In genomic region chr3:143302638-143303171, GRCh38 we compare ENCODE assay signal across 9 cellular contexts.
DNase-seq lines count a peak whose midpoint lies in the region; ATAC-seq and TF ChIP-seq lines count a peak whose summit lies in the region.
"Had no signal": no experiment of that assay in that cellular context is flagged by ENCODE, and none has a peak within 500 bp of the region (broad histone marks: within the 10 kb centered on the region; RNA-seq: fewer than 3 reads in every experiment).

No MANE protein-coding gene starts in this region.

- H3K36me3 ChIP-seq in SJSA1 (no peaks in the 10 kb centered on the region), osteoblast (ENCODE audit: insufficient read depth, low read length) (no peaks in the 10 kb centered on the region)

- peaks cover 22% of the 10 kb centered on the region for H3K4me1 Mint-ChIP-seq in type B pancreatic cell (ENCODE audit: unreplicated experiment)

- H3K36me3 Mint-ChIP-seq in type B pancreatic cell, result no peaks in the 10 kb centered on the region

- H3K79me2 ChIP-seq in osteoblast (ENCODE audit: insufficient read depth, low read length), result no peaks in the 10 kb centered on the region

- H3K9me3 Mint-ChIP-seq in type B pancreatic cell, result no peaks in the 10 kb centered on the region

- peaks cover 44% of the 10 kb centered on the region for H3K27me3 Mint-ChIP-seq in type B pancreatic cell

- H3K4me2 ChIP-seq in osteoblast (ENCODE audit: insufficient read depth, low read length), result peak overlapping the region; percentile 56

- ATAC-seq in GM18511 (IDR thresholded peaks at IDR 0.05; ENCODE audit: unreplicated experiment) (no peak), GM18498 (IDR thresholded peaks at IDR 0.05; ENCODE audit: unreplicated experiment) (no peak), HG02571 (IDR thresholded peaks at IDR 0.05; ENCODE audit: unreplicated experiment) (no peak)

- H3K4me1 ChIP-seq in SJSA1 (replicated peaks) (peaks cover 10% of the 10 kb centered on the region), osteoblast (ENCODE audit: insufficient read depth, low read length) (peaks cover 9% of the 10 kb centered on the region)

- peak overlapping the region; percentile 43 for H2AFZ ChIP-seq in osteoblast (ENCODE audit: low read length)

- no peak for TF ChIP-seq CTCF in osteoblast (IDR thresholded peaks at IDR 0.05; ENCODE audit: extremely low read depth, low read depth, low read length)
- TF ChIP-seq CTCF in type B pancreatic cell (conservative IDR thresholded peaks at IDR 0.05), result no peak

- H3K27ac ChIP-seq in SJSA1, result no peak overlapping the region
- H3K27ac ChIP-seq in osteoblast (ENCODE audit: low read depth, low read length), result no peak overlapping the region

- H4K20me1 ChIP-seq in osteoblast (ENCODE audit: insufficient read depth, low read length), result no peaks in the 10 kb centered on the region

- no peak overlapping the region for H3K27ac Mint-ChIP-seq in type B pancreatic cell

- H3K4me3 ChIP-seq in SJSA1 (no peak overlapping the region), osteoblast (ENCODE audit: insufficient read depth, low read length) (no peak overlapping the region)

- H3K27me3 ChIP-seq in SJSA1 (replicated peaks) (no peaks in the 10 kb centered on the region), osteoblast (ENCODE audit: insufficient read depth, low read length) (no peaks in the 10 kb centered on the region)

- DNase-seq in Daoy (ENCODE audit: low read depth), result peak; percentile 61
- peak; percentile 63 to 69 for DNase-seq in SJSA1 (ENCODE audit: low read depth in 1 of 2, low spot score in 2 of 2)
- DNase-seq in fibroblast of the conjunctiva (ENCODE audit: low read depth), result peak; percentile 74
- peak; percentile 67 for DNase-seq in osteoblast (ENCODE audit: insufficient read length, low spot score, missing footprints)
- no peak for DNase-seq in type B pancreatic cell (ENCODE audit: extremely low spot score, unreplicated experiment)
- DNase-seq: activated CD4-positive, alpha-beta T cell treated with anti-CD3 and anti-CD28 coated beads for 48 hours had no signal

- no peak overlapping the region for H3K4me3 Mint-ChIP-seq in type B pancreatic cell

- H3K9me3 ChIP-seq in SJSA1 (replicated peaks) (no peaks in the 10 kb centered on the region; the same call in 1 of the 2 replicates), osteoblast (ENCODE audit: low read depth, low read length) (no peaks in the 10 kb centered on the region)
